15 cellular contexts compared by ENCODE assay signal in genomic region chr4:80069108-80069836, GRCh38. TPM values are rescaled to one million over a fixed set of nuclear protein-coding genes. Genes with fewer than 3 reads are reported as not detected.
DNase-seq lines count a peak whose midpoint lies in the region; ATAC-seq, FAIRE-seq and TF ChIP-seq lines count a peak whose summit lies in the region.
"Had no signal": no experiment of that assay in that cellular context is flagged by ENCODE, and none has a peak within 500 bp of the region (broad histone marks: within the 10 kb centered on the region; RNA-seq: fewer than 3 reads in every experiment).

No MANE protein-coding gene starts in this region.

- peaks cover 17% of the 10 kb centered on the region for H3K36me3 Mint-ChIP-seq in activated naive CD8-positive, alpha-beta T cell
- H3K36me3 Mint-ChIP-seq in activated naive CD8-positive, alpha-beta T cell treated with anti-CD3 and anti-CD28 coated beads for 36 hours = peaks cover 14% of the 10 kb centered on the region
- peaks cover 47% of the 10 kb centered on the region for H3K36me3 Mint-ChIP-seq in activated B cell treated with CpG ODN at 0.5 μM for 24 hours (ENCODE audit: low read depth)

- H3K4me3 Mint-ChIP-seq in activated naive CD8-positive, alpha-beta T cell = peak overlapping the region; percentile 96
- H3K4me3 Mint-ChIP-seq in activated naive CD8-positive, alpha-beta T cell treated with anti-CD3 and anti-CD28 coated beads for 36 hours = no peak overlapping the region
- H3K4me3 Mint-ChIP-seq in activated B cell treated with CpG ODN at 0.5 μM for 24 hours = no peak overlapping the region

- H3K36me3 ChIP-seq in gastroesophageal sphincter = peaks cover 0 to 51% of the 10 kb centered on the region in 2 donors
- peaks cover 13 to 34% (median 33%) of the 10 kb centered on the region in 3 donors for H3K36me3 ChIP-seq in tibial artery

- H3K27ac ChIP-seq in gastroesophageal sphincter (peak overlapping the region in 3 of 4 donors; percentile 53 to 98 (median 95)), tibial artery (peak overlapping the region; percentile 10 to 88), RWPE1 (no peak overlapping the region)
- H3K27ac ChIP-seq: dorsolateral prefrontal cortex, WERI-Rb-1 had no signal

- ATAC-seq in activated B cell treated with CpG ODN at 0.5 μM for 24 hours (ENCODE audit: low read depth) (no peak), gastroesophageal sphincter (no peak)

- POLR2A ChIA-PET in activated B cell treated with CpG ODN at 0.5 μM for 24 hours (lab: Charles Lee) = no interaction called here
- POLR2A ChIA-PET in RWPE1 (lab: Yijun Ruan, JAX; ENCODE audit: low non-redundant PET) = no interaction called here

- no peak for DNase-seq in activated naive CD8-positive, alpha-beta T cell treated with anti-CD3 and anti-CD28 coated beads for 36 hours
- DNase-seq in activated B cell treated with CpG ODN at 0.5 μM for 24 hours (no peak), tibial artery (no peak), H54 (ENCODE audit: insufficient read length, low spot score) (no peak), RWPE1 (ENCODE audit: low spot score) (no peak), NAMALWA (ENCODE audit: low spot score) (no peak)
- DNase-seq: activated gamma-delta T cell treated with Interleukin-2 at 50 U/mL for 16 hours; dorsolateral prefrontal cortex; hypothalamus; midbrain; NCI-H2029 treated with DMSO at 0.1 percent for 48 hours; stimulated activated CD8-positive, alpha-beta memory T cell treated with anti-CD3 and anti-CD28 coated beads, Interleukin-4, amount 100 ng/mL, for 48 hours; WERI-Rb-1 had no signal

- no peaks in the 10 kb centered on the region for H3K9me3 Mint-ChIP-seq in activated naive CD8-positive, alpha-beta T cell (ENCODE audit: low read depth)
- H3K9me3 Mint-ChIP-seq in activated naive CD8-positive, alpha-beta T cell treated with anti-CD3 and anti-CD28 coated beads for 36 hours = no peaks in the 10 kb centered on the region
- H3K9me3 Mint-ChIP-seq in activated B cell treated with CpG ODN at 0.5 μM for 24 hours = no peaks in the 10 kb centered on the region

- FAIRE-seq in H54 (lab: Jason Lieb, UNC) = no peak

- no peak for TF ChIP-seq POLR2A in gastroesophageal sphincter (IDR thresholded peaks at IDR 0.05)
- no peak for TF ChIP-seq POLR2A in H54 (IDR thresholded peaks at IDR 0.05; ENCODE audit: low read depth, low read length)

- WGBS in gastroesophageal sphincter (ENCODE audit: low coverage in 1 of 2), 2 donors = 36 to 53% methylated on average over 4 to 5 of the region's 5 CpGs

- H3K4me1 ChIP-seq in gastroesophageal sphincter = peaks cover 5 to 77% (median 9%) of the 10 kb centered on the region in 3 donors
- H3K4me1 ChIP-seq in tibial artery = peaks cover 0 to 40% (median 11%) of the 10 kb centered on the region in 4 donors

- H3K9me3 ChIP-seq in gastroesophageal sphincter (no peaks in the 10 kb centered on the region), tibial artery (no peaks in the 10 kb centered on the region)

- no peak for TF ChIP-seq EP300 in gastroesophageal sphincter (IDR thresholded peaks at IDR 0.05)

- no peaks in the 10 kb centered on the region for H3K27me3 Mint-ChIP-seq in activated naive CD8-positive, alpha-beta T cell
- no peaks in the 10 kb centered on the region for H3K27me3 Mint-ChIP-seq in activated naive CD8-positive, alpha-beta T cell treated with anti-CD3 and anti-CD28 coated beads for 36 hours
- H3K27me3 Mint-ChIP-seq in activated B cell treated with CpG ODN at 0.5 μM for 24 hours = no peaks in the 10 kb centered on the region

- CTCF ChIA-PET in activated B cell treated with CpG ODN at 0.5 μM for 24 hours (lab: Charles Lee) (no interaction called here), RWPE1 (lab: Yijun Ruan, JAX) (interaction anchor here (0.6 kb wide), 1 partner anchor 133 kb away, joined by 4 read pairs; no protein-coding TSS in a partner anchor)

- H3K4me3 ChIP-seq in gastroesophageal sphincter = peak overlapping the region; percentile 66 to 77
- H3K4me3 ChIP-seq in tibial artery = peak overlapping the region in 1 of 2 donors; percentile 12

- TF ChIP-seq CTCF in activated B cell treated with CpG ODN at 0.5 μM for 24 hours (IDR thresholded peaks at IDR 0.05) (no peak), gastroesophageal sphincter (IDR thresholded peaks at IDR 0.05) (no peak), tibial artery (IDR thresholded peaks at IDR 0.05) (no peak), RWPE1 (conservative IDR thresholded peaks at IDR 0.05; ENCODE audit: low read depth) (no peak)

- peaks cover 64% of the 10 kb centered on the region for H3K4me1 Mint-ChIP-seq in activated naive CD8-positive, alpha-beta T cell (ENCODE audit: low read depth)
- H3K4me1 Mint-ChIP-seq in activated naive CD8-positive, alpha-beta T cell treated with anti-CD3 and anti-CD28 coated beads for 36 hours = peaks cover 45% of the 10 kb centered on the region
- H3K4me1 Mint-ChIP-seq in activated B cell treated with CpG ODN at 0.5 μM for 24 hours = peaks cover 41% of the 10 kb centered on the region

- H3K27me3 ChIP-seq in gastroesophageal sphincter = no peaks in the 10 kb centered on the region
- no peaks in the 10 kb centered on the region for H3K27me3 ChIP-seq in tibial artery
- H3K27me3 ChIP-seq: dorsolateral prefrontal cortex had no signal

- intact Hi-C loops in activated B cell treated with CpG ODN at 0.5 μM for 24 hours (cut with micrococcal nuclease) (no loop called here), tibial artery (cut with DNase I; ENCODE audit: low total_unique reads) (no loop called here)

- peak overlapping the region; percentile 76 for H3K27ac Mint-ChIP-seq in activated naive CD8-positive, alpha-beta T cell
- H3K27ac Mint-ChIP-seq in activated naive CD8-positive, alpha-beta T cell treated with anti-CD3 and anti-CD28 coated beads for 36 hours = no peak overlapping the region
- H3K27ac Mint-ChIP-seq in activated B cell treated with CpG ODN at 0.5 μM for 24 hours = peak overlapping the region; percentile 93

RNA-seq across cellular contexts. Expression of gene ANTXR2, which starts 3.8 kb away (rescaled TPM):
- 1 to 10 TPM; 1.5 to 2.0 TPM for total RNA-seq in activated naive CD8-positive, alpha-beta T cell treated with anti-CD3 and anti-CD28 coated beads for 36 hours
- total RNA-seq in activated B cell treated with CpG ODN at 0.5 μM for 24 hours = 14.2 and 19.6 TPM in 2 replicates
- total RNA-seq in gastroesophageal sphincter = 100 to 1,000 TPM; 440 to 611 (median 501) TPM

Comparison
In these comparisons a context has a peak if more than half of its experiments do, and no peak if none do; other contexts are left out.
1. RNA of gene ANTXR2, which starts 3.8 kb away (total RNA-seq): 440 to 611 TPM in gastroesophageal sphincter; 14.2 to 19.6 TPM in activated B cell treated with CpG ODN at 0.5 μM for 24 hours and 1.5 to 2.0 TPM in activated naive CD8-positive, alpha-beta T cell treated with anti-CD3 and anti-CD28 coated beads for 36 hours; every median in the first group is over 10 times any median in the second.